8 cellular contexts compared by ENCODE assay signal in genomic region chr11:72224587-72225410, GRCh38. TPM values are rescaled to one million over a fixed set of nuclear protein-coding genes. Genes with fewer than 3 reads are reported as not detected.
DNase-seq lines count a peak whose midpoint lies in the region; ATAC-seq and TF ChIP-seq lines count a peak whose summit lies in the region.

A gene with protein sequence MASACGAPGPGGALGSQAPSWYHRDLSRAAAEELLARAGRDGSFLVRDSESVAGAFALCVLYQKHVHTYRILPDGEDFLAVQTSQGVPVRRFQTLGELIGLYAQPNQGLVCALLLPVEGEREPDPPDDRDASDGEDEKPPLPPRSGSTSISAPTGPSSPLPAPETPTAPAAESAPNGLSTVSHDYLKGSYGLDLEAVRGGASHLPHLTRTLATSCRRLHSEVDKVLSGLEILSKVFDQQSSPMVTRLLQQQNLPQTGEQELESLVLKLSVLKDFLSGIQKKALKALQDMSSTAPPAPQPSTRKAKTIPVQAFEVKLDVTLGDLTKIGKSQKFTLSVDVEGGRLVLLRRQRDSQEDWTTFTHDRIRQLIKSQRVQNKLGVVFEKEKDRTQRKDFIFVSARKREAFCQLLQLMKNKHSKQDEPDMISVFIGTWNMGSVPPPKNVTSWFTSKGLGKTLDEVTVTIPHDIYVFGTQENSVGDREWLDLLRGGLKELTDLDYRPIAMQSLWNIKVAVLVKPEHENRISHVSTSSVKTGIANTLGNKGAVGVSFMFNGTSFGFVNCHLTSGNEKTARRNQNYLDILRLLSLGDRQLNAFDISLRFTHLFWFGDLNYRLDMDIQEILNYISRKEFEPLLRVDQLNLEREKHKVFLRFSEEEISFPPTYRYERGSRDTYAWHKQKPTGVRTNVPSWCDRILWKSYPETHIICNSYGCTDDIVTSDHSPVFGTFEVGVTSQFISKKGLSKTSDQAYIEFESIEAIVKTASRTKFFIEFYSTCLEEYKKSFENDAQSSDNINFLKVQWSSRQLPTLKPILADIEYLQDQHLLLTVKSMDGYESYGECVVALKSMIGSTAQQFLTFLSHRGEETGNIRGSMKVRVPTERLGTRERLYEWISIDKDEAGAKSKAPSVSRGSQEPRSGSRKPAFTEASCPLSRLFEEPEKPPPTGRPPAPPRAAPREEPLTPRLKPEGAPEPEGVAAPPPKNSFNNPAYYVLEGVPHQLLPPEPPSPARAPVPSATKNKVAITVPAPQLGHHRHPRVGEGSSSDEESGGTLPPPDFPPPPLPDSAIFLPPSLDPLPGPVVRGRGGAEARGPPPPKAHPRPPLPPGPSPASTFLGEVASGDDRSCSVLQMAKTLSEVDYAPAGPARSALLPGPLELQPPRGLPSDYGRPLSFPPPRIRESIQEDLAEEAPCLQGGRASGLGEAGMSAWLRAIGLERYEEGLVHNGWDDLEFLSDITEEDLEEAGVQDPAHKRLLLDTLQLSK (plus strand): TSS chr11:72224767. CDS start chr11:72224985, 218 bp downstream.

- H3K27me3 Mint-ChIP-seq in endothelial cell (ENCODE audit: unreplicated experiment), result peaks cover 9% of the 10 kb centered on the region

- H4K20me1 ChIP-seq in BLaER1 treated with 17β-estradiol and CSF1 and Interleukin-3, amounts not matched to agents 10 nM and 100 nM, result peaks cover 35 to 48% (median 44%) of the 10 kb centered on the region in 11 experiments

- H3K4me2 ChIP-seq in BLaER1 treated with 17β-estradiol and CSF1 and Interleukin-3, amounts not matched to agents 10 nM and 100 nM, result peak within 1 kb of the TSS; percentile 74 to 99 (median 97)

- no peaks in the 10 kb centered on the region for H3K9me3 ChIP-seq in BLaER1 treated with 17β-estradiol and CSF1 and Interleukin-3, amounts not matched to agents 10 nM and 100 nM (replicated peaks in 1 of 11)
- H3K9me3 ChIP-seq in subcutaneous abdominal adipose tissue (ENCODE audit: control insufficient read depth in 5 of 5, low read length in 5 of 5), result no peaks in the 10 kb centered on the region

- peaks cover 14% of the 10 kb centered on the region for H3K4me1 Mint-ChIP-seq in endothelial cell (ENCODE audit: unreplicated experiment)

- H3K36me3 Mint-ChIP-seq in endothelial cell (ENCODE audit: low read depth, unreplicated experiment), result peaks cover 8% of the 10 kb centered on the region

- ATAC-seq in GM18517 (IDR thresholded peaks at IDR 0.05; ENCODE audit: unreplicated experiment), result no peak

- H3K9me3 Mint-ChIP-seq in endothelial cell (ENCODE audit: unreplicated experiment), result no peaks in the 10 kb centered on the region

- H3K4me3 Mint-ChIP-seq in endothelial cell (ENCODE audit: unreplicated experiment), result peak within 1 kb of the TSS; percentile 97

- H3K27me3 ChIP-seq in BLaER1 treated with 17β-estradiol and CSF1 and Interleukin-3, amounts not matched to agents 10 nM and 100 nM, result no peaks in the 10 kb centered on the region
- H3K27me3 ChIP-seq in subcutaneous abdominal adipose tissue (ENCODE audit: control insufficient read depth in 5 of 5, insufficient read depth in 4 of 5, low read length in 5 of 5), result no peaks in the 10 kb centered on the region

- H3K9ac ChIP-seq in BLaER1 treated with 17β-estradiol and CSF1 and Interleukin-3, amounts not matched to agents 10 nM and 100 nM, result peak within 1 kb of the TSS; percentile 93 to 97 (median 95)
- H3K9ac ChIP-seq in subcutaneous abdominal adipose tissue (ENCODE audit: low read length in 5 of 5), result peak within 1 kb of the TSS; percentile 38 to 91 (median 88)

- H3K4me1 ChIP-seq in BLaER1 treated with 17β-estradiol and CSF1 and Interleukin-3, amounts not matched to agents 10 nM and 100 nM, result peaks cover 49 to 77% (median 59%) of the 10 kb centered on the region in 10 experiments
- H3K4me1 ChIP-seq in subcutaneous abdominal adipose tissue (ENCODE audit: control insufficient read depth in 5 of 5, insufficient read depth in 5 of 5, low read length in 5 of 5), result peaks cover 8 to 52% (median 42%) of the 10 kb centered on the region in 5 donors

- peak within 1 kb of the TSS; percentile 64 for H3K27ac Mint-ChIP-seq in endothelial cell (ENCODE audit: unreplicated experiment)

- peak within 1 kb of the TSS; percentile 83 to 95 (median 93) for H3K27ac ChIP-seq in BLaER1 treated with 17β-estradiol and CSF1 and Interleukin-3, amounts not matched to agents 10 nM and 100 nM
- H3K27ac ChIP-seq in subcutaneous abdominal adipose tissue (ENCODE audit: low read depth, low read length), result peak within 1 kb of the TSS; percentile 89

- no peak for TF ChIP-seq CTCF in HFF-Myc (IDR thresholded peaks at IDR 0.05; ENCODE audit: low read depth, low read length, missing control alignments)
- TF ChIP-seq CTCF in endothelial cell (IDR thresholded peaks at IDR 0.05; ENCODE audit: unreplicated experiment), result no peak

- DNase-seq in HFF-Myc (ENCODE audit: extremely low read depth, low read depth) (no peak), endothelial cell (ENCODE audit: low spot score) (peak; percentile 58), midbrain (lab: John Stamatoyannopoulos, UW) (peak; percentile 57), DMS153 (lab: John Stamatoyannopoulos, UW) (no peak)
- peak; percentile 53 to 59 for DNase-seq in activated CD4-positive, alpha-beta T cell treated with anti-CD3 and anti-CD28 coated beads, Interleukin-2, amount 50 U/mL, for 48 hours

- peak within 1 kb of the TSS; percentile 84 to 94 (median 89) for H3K4me3 ChIP-seq in BLaER1 treated with 17β-estradiol and CSF1 and Interleukin-3, amounts not matched to agents 10 nM and 100 nM
- H3K4me3 ChIP-seq in HFF-Myc (replicated peaks; ENCODE audit: low read depth, low read length) (peak within 1 kb of the TSS; percentile 65), subcutaneous abdominal adipose tissue (ENCODE audit: low read depth in 1 of 5, low read length in 5 of 5) (peak within 1 kb of the TSS; percentile 83 to 95 (median 89))

- peaks cover 30 to 39% (median 36%) of the 10 kb centered on the region in 11 experiments for H3K36me3 ChIP-seq in BLaER1 treated with 17β-estradiol and CSF1 and Interleukin-3, amounts not matched to agents 10 nM and 100 nM
- peaks cover 0 to 31% (median 23%) of the 10 kb centered on the region in 5 donors for H3K36me3 ChIP-seq in subcutaneous abdominal adipose tissue (ENCODE audit: control insufficient read depth in 5 of 5, insufficient read depth in 5 of 5, low read length in 5 of 5)

RNA-seq across cellular contexts. Expression of the gene that starts here (rescaled TPM):
- total RNA-seq in endothelial cell (ENCODE audit: unreplicated experiment), result 168 TPM

Comparison
In these comparisons a context has a peak if more than half of its experiments do, and no peak if none do; other contexts are left out.
1. DNase-seq: peak in activated CD4-positive, alpha-beta T cell treated with anti-CD3 and anti-CD28 coated beads, Interleukin-2, amount 50 U/mL, for 48 hours (2 of 2), endothelial cell (single experiment) and midbrain (single experiment); none in HFF-Myc (single experiment) and DMS153 (single experiment).
2. Peak in every context shown above with its lines, with median percentiles within 50 percentile points of each other: H3K4me3 ChIP-seq.